Comparison of ENCODE assay signal across 8 cellular contexts in the genomic region with DNA sequence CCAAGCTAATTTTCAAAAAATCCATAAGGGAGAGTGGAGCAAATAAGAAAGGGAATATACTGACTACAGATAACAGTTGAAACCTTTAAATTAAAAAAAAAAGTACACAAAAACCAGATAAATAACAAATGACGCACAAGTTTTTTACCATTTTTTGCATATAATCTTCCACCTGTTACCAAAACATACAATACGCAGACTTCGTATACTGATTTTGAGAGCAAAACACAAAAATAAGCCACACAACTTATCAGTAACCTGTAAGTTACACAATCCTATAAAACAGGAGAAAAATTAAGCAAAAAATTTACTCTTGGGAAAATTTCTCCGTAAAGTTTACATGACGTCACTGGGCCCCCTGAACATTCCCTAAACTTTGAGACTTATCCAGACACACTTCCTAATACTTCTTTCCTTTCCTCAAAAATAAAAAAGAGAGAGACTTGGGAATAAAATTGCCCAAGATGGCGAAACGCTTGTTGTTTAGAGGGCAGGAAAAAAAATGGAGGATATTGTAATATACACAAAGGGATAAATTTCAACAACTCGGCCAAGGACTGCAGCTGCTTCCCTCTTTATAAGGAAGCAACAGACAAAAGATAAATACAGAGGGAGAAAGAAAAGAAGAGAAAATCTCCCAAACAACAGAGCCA. TPM values are rescaled to one million over a fixed set of nuclear protein-coding genes. Genes with fewer than 3 reads are reported as not detected.
A peak's percentile ranks its signal among the peaks of the same experiment; 100 is the strongest.
DNase-seq lines count a peak whose midpoint lies in the region; ATAC-seq and TF ChIP-seq lines count a peak whose summit lies in the region.

No MANE protein-coding gene starts in this region.

- H3K4me3 ChIP-seq in OCI-LY1 (ENCODE audit: low read depth, low read length, poor library complexity, severe bottlenecking): peak overlapping the region; percentile 66

- H3K4me2 ChIP-seq in OCI-LY1 (ENCODE audit: low read length): peak overlapping the region; percentile 82

- H2AFZ ChIP-seq in OCI-LY1 (ENCODE audit: low read length): peak overlapping the region; percentile 31; the same call in 1 of the 2 replicates

- no peaks in the 10 kb centered on the region for H3K27me3 ChIP-seq in OCI-LY1 (ENCODE audit: insufficient read depth, low read length)

- no peaks in the 10 kb centered on the region for H3K36me3 Mint-ChIP-seq in activated CD4-positive, alpha-beta T cell treated with anti-CD3 and anti-CD28 coated beads for 36 hours (ENCODE audit: low read depth)
- H3K36me3 Mint-ChIP-seq in endothelial cell (ENCODE audit: low read depth, unreplicated experiment) (peaks cover 9% of the 10 kb centered on the region), nephron (ENCODE audit: low read depth) (no peaks in the 10 kb centered on the region)

- H3K27me3 Mint-ChIP-seq in activated CD4-positive, alpha-beta T cell treated with anti-CD3 and anti-CD28 coated beads for 36 hours: peaks cover 23% of the 10 kb centered on the region
- H3K27me3 Mint-ChIP-seq in endothelial cell (ENCODE audit: unreplicated experiment) (peaks cover 15% of the 10 kb centered on the region), nephron (ENCODE audit: low read depth) (no peaks in the 10 kb centered on the region)

- peak overlapping the region; percentile 1 for H3K27ac Mint-ChIP-seq in activated CD4-positive, alpha-beta T cell treated with anti-CD3 and anti-CD28 coated beads for 36 hours
- H3K27ac Mint-ChIP-seq in endothelial cell (ENCODE audit: unreplicated experiment) (peak overlapping the region; percentile 100), nephron (peak overlapping the region; percentile 99 to 100 (median 99))

- H3K4me3 Mint-ChIP-seq in activated CD4-positive, alpha-beta T cell treated with anti-CD3 and anti-CD28 coated beads for 36 hours: peak overlapping the region; percentile 82
- peak overlapping the region; percentile 100 for H3K4me3 Mint-ChIP-seq in endothelial cell (ENCODE audit: unreplicated experiment)
- peak overlapping the region; percentile 83 to 93 (median 91) for H3K4me3 Mint-ChIP-seq in nephron

- POLR2A ChIA-PET in activated CD4-positive, alpha-beta T cell treated with anti-CD3 and anti-CD28 coated beads for 36 hours (lab: Charles Lee): no interaction called here
- POLR2A ChIA-PET in GM10248 (lab: Yijun Ruan, JAX): interaction anchor here (0.6 to 2.5 kb wide), 3 partner anchors 10 to 102 kb away, joined by 3 to 12 read pairs (median 4); a partner anchor contains a TSS

- intact Hi-C loops in activated CD4-positive, alpha-beta T cell treated with anti-CD3 and anti-CD28 coated beads for 36 hours (cut with DNase I, micrococcal nuclease): loop anchor here (1.0 to 5.0 kb wide), 3 partner anchors 97 to 98 kb away; a partner anchor contains a TSS

- H3F3A ChIP-seq in OCI-LY1 (ENCODE audit: insufficient read depth, low read length): no peaks in the 10 kb centered on the region

- no peak for DNase-seq in activated CD4-positive, alpha-beta T cell treated with anti-CD3 and anti-CD28 coated beads for 36 hours
- DNase-seq in activated CD4-positive, alpha-beta T cell treated with anti-CD3 and anti-CD28 coated beads for 4 hours: no peak
- DNase-seq in endothelial cell (ENCODE audit: low spot score) (no peak), GM10248 (ENCODE audit: extremely low spot score) (no peak)

- peak overlapping the region; percentile 54 for H3K9ac ChIP-seq in OCI-LY1 (ENCODE audit: low read length)

- no peak overlapping the region for H3K27ac ChIP-seq in OCI-LY1 (ENCODE audit: low read depth, low read length, poor library complexity, severe bottlenecking)

- H3K4me1 ChIP-seq in OCI-LY1 (ENCODE audit: insufficient read depth, low read length, severe bottlenecking): peaks cover 12% of the 10 kb centered on the region

- no peaks in the 10 kb centered on the region for H3K36me3 ChIP-seq in OCI-LY1 (ENCODE audit: insufficient read depth, low read length)

- no peaks in the 10 kb centered on the region for H3K79me2 ChIP-seq in OCI-LY1 (ENCODE audit: insufficient read depth, low read length)

- H3K9me3 Mint-ChIP-seq in activated CD4-positive, alpha-beta T cell treated with anti-CD3 and anti-CD28 coated beads for 36 hours (ENCODE audit: low read depth): no peaks in the 10 kb centered on the region
- H3K9me3 Mint-ChIP-seq in endothelial cell (ENCODE audit: unreplicated experiment) (no peaks in the 10 kb centered on the region), nephron (no peaks in the 10 kb centered on the region)

- H3K4me1 Mint-ChIP-seq in activated CD4-positive, alpha-beta T cell treated with anti-CD3 and anti-CD28 coated beads for 36 hours: peaks cover 12% of the 10 kb centered on the region
- H3K4me1 Mint-ChIP-seq in endothelial cell (ENCODE audit: unreplicated experiment) (peaks cover 33% of the 10 kb centered on the region), nephron (peaks cover 48% of the 10 kb centered on the region)

- H3K9me2 ChIP-seq in OCI-LY1 (ENCODE audit: low read depth, low read length): no peaks in the 10 kb centered on the region

- no peaks in the 10 kb centered on the region for H3K9me3 ChIP-seq in OCI-LY1 (ENCODE audit: low read length)

- no peak for ATAC-seq in activated CD4-positive, alpha-beta T cell treated with anti-CD3 and anti-CD28 coated beads for 36 hours
- ATAC-seq in GM21447 (IDR thresholded peaks at IDR 0.05; ENCODE audit: unreplicated experiment) (no peak), GM21786 (IDR thresholded peaks at IDR 0.05; ENCODE audit: unreplicated experiment) (no peak)

- CTCF ChIA-PET in activated CD4-positive, alpha-beta T cell treated with anti-CD3 and anti-CD28 coated beads for 36 hours (lab: Charles Lee): no interaction called here
- CTCF ChIA-PET in GM10248 (lab: Yijun Ruan, JAX): interaction anchor here (1.8 kb wide), 1 partner anchor 98 kb away, joined by 6 read pairs; a partner anchor contains a TSS

- no peak for TF ChIP-seq CTCF in OCI-LY1 (IDR thresholded peaks at IDR 0.05; ENCODE audit: low read length)
- no peak for TF ChIP-seq CTCF in endothelial cell (IDR thresholded peaks at IDR 0.05; ENCODE audit: unreplicated experiment)
- no peak for TF ChIP-seq CTCF in nephron (IDR thresholded peaks at IDR 0.05; ENCODE audit: unreplicated experiment in 3 of 3)
- no peak for TF ChIP-seq CTCF in GM10248 (IDR thresholded peaks at IDR 0.05; ENCODE audit: control extremely low read depth, extremely low read depth, low read depth, missing control alignments)

- H4K20me1 ChIP-seq in OCI-LY1 (ENCODE audit: insufficient read depth, low read length): no peaks in the 10 kb centered on the region

RNA-seq across cellular contexts. Expression of a gene that starts 1.7 kb away (rescaled TPM):
- 1 to 10 TPM; 8.1 to 8.4 TPM for total RNA-seq in activated CD4-positive, alpha-beta T cell treated with anti-CD3 and anti-CD28 coated beads for 36 hours
- 100 TPM for total RNA-seq in endothelial cell (ENCODE audit: unreplicated experiment)

Comparison
In these comparisons a context has a peak if more than half of its experiments do, and no peak if none do; other contexts are left out.
1. H3K27ac Mint-ChIP-seq: peak in every context shown above with its lines; median percentile 100 in endothelial cell; 99 in nephron; 1 in activated CD4-positive, alpha-beta T cell treated with anti-CD3 and anti-CD28 coated beads for 36 hours.
2. RNA of a gene that starts 1.7 kb away (total RNA-seq): 100 TPM in endothelial cell (single experiment); 8.1 to 8.4 TPM in activated CD4-positive, alpha-beta T cell treated with anti-CD3 and anti-CD28 coated beads for 36 hours; every median in the first group is over 10 times any median in the second.
3. Peak in every context shown above with its lines, with median percentiles within 50 percentile points of each other: H3K4me3 Mint-ChIP-seq.